9 cellular contexts compared by ENCODE assay signal in genomic region chr12:87866602-87867292, GRCh38.
DNase-seq lines count a peak whose midpoint lies in the region; ATAC-seq and TF ChIP-seq lines count a peak whose summit lies in the region.
"Had no signal": no experiment of that assay in that cellular context is flagged by ENCODE, and none has a peak within 500 bp of the region (broad histone marks: within the 10 kb centered on the region; RNA-seq: fewer than 3 reads in every experiment).

No MANE protein-coding gene starts in this region.

- peak; percentile 45; the same call in 1 of the 2 replicates for TF ChIP-seq CTCF in GM12874 (IDR thresholded peaks at IDR 0.05; ENCODE audit: insufficient read depth, low read depth, low read length)

- DNase-seq in lung microvascular endothelial cell (ENCODE audit: low read depth in 2 of 2) (peak; percentile 21 to 28), amniotic stem cell (lab: John Stamatoyannopoulos, UW) (no peak), occipital lobe (lab: John Stamatoyannopoulos, UW) (no peak)
- no peak for DNase-seq in activated naive CD4-positive, alpha-beta T cell treated with Interleukin-2 at 50 U/mL for 16 hours
- DNase-seq: stimulated activated naive CD8-positive, alpha-beta T cell treated with anti-CD3 and anti-CD28 coated beads, Interleukin-15, amount 100 ng/mL, for 72 hours had no signal

- ATAC-seq in HG02798 (IDR thresholded peaks at IDR 0.05; ENCODE audit: poor library complexity, unreplicated experiment) (peak; percentile 58), SK-N-SH treated with all-trans-retinoic acid at 6 μM for 48 hours (peak; percentile 65; the same call in 2 of the 3 replicates), HG03571 (IDR thresholded peaks at IDR 0.05; ENCODE audit: unreplicated experiment) (no peak)
- ATAC-seq: stimulated activated naive CD8-positive, alpha-beta T cell treated with anti-CD3 and anti-CD28 coated beads, Interleukin-15, amount 100 ng/mL, for 72 hours had no signal

TF ChIP-seq in SK-N-SH treated with all-trans-retinoic acid at 6 μM for 48 hours, 23 proteins besides CTCF, POLR2A, EP300 and RAD21:
- peak; percentile 57; the same call in 1 of the 2 replicates for TF ChIP-seq TCF4 (CRISPR knock-in tag; IDR thresholded peaks at IDR 0.05; ENCODE audit: borderline replicate concordance)
- TF ChIP-seq ZFP30 (CRISPR knock-in tag; IDR thresholded peaks at IDR 0.05) = no peak

Comparison
In these comparisons a context has a peak if more than half of its experiments do, and no peak if none do; other contexts are left out.
1. DNase-seq: peak in lung microvascular endothelial cell (2 of 2); none in amniotic stem cell (single experiment), activated naive CD4-positive, alpha-beta T cell treated with Interleukin-2 at 50 U/mL for 16 hours (single experiment) and occipital lobe (single experiment).